ENCODE assay signal across 26 cellular contexts in genomic region chrY:14378217-14378616, GRCh38.
"Had no signal": no experiment of that assay in that cellular context is flagged by ENCODE, and none has a peak within 500 bp of the region (broad histone marks: within the 10 kb centered on the region; RNA-seq: fewer than 3 reads in every experiment).

No MANE protein-coding gene starts in this region.

- ATAC-seq: K562, Right ventricle myocardium inferior, SK-N-SH treated with all-trans-retinoic acid at 6 μM for 48 hours had no signal

- H3K27ac Mint-ChIP-seq: IgD-negative memory B cell had no signal

- DNase-seq: Kasumi-1, MM.1S, NCI-H1092 treated with DMSO at 0.1 percent for 48 hours, NCI-H1436, NCI-H187, NCI-H2029, NCI-H2081 treated with DMSO at 0.1 percent for 48 hours, NCI-H2171, NCI-H226, NCI-H446, NCI-H510A, NCI-H524 treated with DMSO at 0.1 percent for 48 hours, NCI-H69, NCI-H774, OCI-M1, PC-9, Peyer's patch, SHP77 treated with DMSO at 0.1 percent for 48 hours, SJCRH30 had no signal

- H3K27ac ChIP-seq: HL-60, KMS-11, PC-9, Peyer's patch, SJCRH30 had no signal

- H3K36me3 Mint-ChIP-seq: IgD-negative memory B cell had no signal

- H3K4me3 Mint-ChIP-seq: IgD-negative memory B cell had no signal

- H3K36me3 ChIP-seq: Peyer's patch, SJCRH30 had no signal

- H2AFZ ChIP-seq: PC-9 had no signal

- FAIRE-seq: HTR-8/SVneo, K562 had no signal

- H3K4me3 ChIP-seq: K562, PC-9, Peyer's patch, SJCRH30 had no signal

- H3K4me1 Mint-ChIP-seq: IgD-negative memory B cell had no signal

- H3K27me3 Mint-ChIP-seq: IgD-negative memory B cell had no signal

- H3K9me3 Mint-ChIP-seq: IgD-negative memory B cell had no signal

- H3K4me1 ChIP-seq: Peyer's patch, SJCRH30 had no signal

- H3K4me2 ChIP-seq: KMS-11, PC-9 had no signal

- H3K9me3 ChIP-seq: Peyer's patch, SJCRH30 had no signal
